In genomic region chr2:85954918-85955420, GRCh38 we compare ENCODE assay signal across 22 cellular contexts.
DNase-seq lines count a peak whose midpoint lies in the region; ATAC-seq, FAIRE-seq and TF ChIP-seq lines count a peak whose summit lies in the region.
"Had no signal": no experiment of that assay in that cellular context is flagged by ENCODE, and none has a peak within 500 bp of the region (broad histone marks: within the 10 kb centered on the region; RNA-seq: fewer than 3 reads in every experiment).

No MANE protein-coding gene starts in this region.

- ATAC-seq in A549, result peak in 1 of 2 experiments; percentile 38; a peak in 3 of 6 replicates
- peak; percentile 73 for ATAC-seq in mucosa of descending colon
- ATAC-seq: activated CD8-positive, alpha-beta T cell treated with anti-CD3 and anti-CD28 coated beads, Interleukin-2, amount 10 ng/mL, durations not matched to agents 7 days and 5 days; activated T-helper 17 cell treated with anti-CD3 and anti-CD28 coated beads, Interleukin-2, amount 50 U/mL, for 72 hours; heart left ventricle; natural killer cell; right cardiac atrium; stimulated activated naive B cell treated with anti-CD40 and anti-IgM and Interleukin-4, amounts not matched to agents 10 μg/mL and 1 μg/mL and 100 μg/mL, for 72 hours had no signal

- no peak for TF ChIP-seq RAD21 in A549 (conservative IDR thresholded peaks at IDR 0.05 in 1 of 2, IDR thresholded peaks at IDR 0.05 in 1 of 2)

- intact Hi-C loops in mucosa of descending colon (cut with DNase I, micrococcal nuclease), result no loop called here
- intact Hi-C loops in sigmoid colon (cut with DNase I), result no loop called here

- H3K4me2 ChIP-seq in A549, result peak overlapping the region; percentile 56

- H3K36me3 ChIP-seq in bronchial epithelial cell (ENCODE audit: control insufficient read depth, insufficient read depth, low read length) (no peaks in the 10 kb centered on the region), mucosa of descending colon (ENCODE audit: low read depth) (no peaks in the 10 kb centered on the region), sigmoid colon (no peaks in the 10 kb centered on the region)
- H3K36me3 ChIP-seq: colonic mucosa, HAP-1, heart left ventricle had no signal

- CTCF ChIA-PET in A549 (lab: Yijun Ruan, JAX), result interaction anchor here (0.7 to 1.5 kb wide), 3 partner anchors 59 to 67 kb away, joined by 3 to 4 read pairs (median 4); no protein-coding TSS in a partner anchor

- no peak for TF ChIP-seq CTCF in A549 (IDR thresholded peaks at IDR 0.05)
- TF ChIP-seq CTCF in bronchial epithelial cell (IDR thresholded peaks at IDR 0.05; ENCODE audit: insufficient read depth, low read length, severe bottlenecking), result no peak
- TF ChIP-seq CTCF in mucosa of descending colon (IDR thresholded peaks at IDR 0.05), result no peak
- TF ChIP-seq CTCF in sigmoid colon (IDR thresholded peaks at IDR 0.05), result no peak
- no peak for TF ChIP-seq CTCF in GM13976 (IDR thresholded peaks at IDR 0.05; ENCODE audit: borderline replicate concordance, control extremely low read depth, extremely low read depth, insufficient read depth, missing control alignments)

- TF ChIP-seq POLR2A in A549 (IDR thresholded peaks at IDR 0.05; ENCODE audit: low read length), result no peak
- no peak for TF ChIP-seq POLR2A in sigmoid colon (IDR thresholded peaks at IDR 0.05)
- no peak for TF ChIP-seq POLR2A in erythroblast (IDR thresholded peaks at IDR 0.05; ENCODE audit: low read length)

- H3K27me3 ChIP-seq in bronchial epithelial cell (ENCODE audit: control insufficient read depth, insufficient read depth, low read length), result no peaks in the 10 kb centered on the region
- H3K27me3 ChIP-seq in sigmoid colon, result no peaks in the 10 kb centered on the region
- H3K27me3 ChIP-seq: colonic mucosa had no signal

- in situ Hi-C loops in GM13976 (cut with MboI; ENCODE audit: low sequenced_read_pairs, unreplicated experiment), result no loop called here

- WGBS in A549 (ENCODE audit: missing lambda C conversion rate), result 34% methylated on average over 5 of the region's 5 CpGs
- 15 to 55% methylated on average over 5 of the region's 5 CpGs for WGBS in sigmoid colon, 2 donors

- POLR2A ChIA-PET in A549 (lab: Yijun Ruan, JAX), result no interaction called here

- peak overlapping the region; percentile 64 to 76 for H3K27ac ChIP-seq in A549
- H3K27ac ChIP-seq in sigmoid colon, result no peak overlapping the region
- H3K27ac ChIP-seq: colonic mucosa, heart left ventricle had no signal

- H3K4me1 ChIP-seq in A549 (peaks cover 54% of the 10 kb centered on the region), mucosa of descending colon (ENCODE audit: low read depth) (peaks cover 6% of the 10 kb centered on the region), sigmoid colon (no peaks in the 10 kb centered on the region)
- H3K4me1 ChIP-seq: colonic mucosa had no signal

- FAIRE-seq in A549 (lab: Jason Lieb, UNC) (no peak), bronchial epithelial cell (lab: Jason Lieb, UNC) (no peak)
- FAIRE-seq: TTC549 had no signal

- DNase-seq in A549 (ENCODE audit: low read depth in 1 of 2, low spot score in 1 of 2) (peak in 1 of 2 experiments; percentile 51), HT-29 (ENCODE audit: low spot score) (peak; percentile 66), bronchial epithelial cell (ENCODE audit: low read depth) (peak; percentile 95), mucosa of descending colon (peak in 1 of 3 donors; percentile 11), sigmoid colon (no peak), GM13976 (ENCODE audit: low spot score) (no peak), erythroblast (lab: John Stamatoyannopoulos, UW) (no peak), NOMO-1 treated with DMSO at 0.1 percent for 48 hours (lab: John Stamatoyannopoulos, UW; ENCODE audit: unreplicated experiment) (no peak)
- DNase-seq: activated CD8-positive, alpha-beta T cell treated with anti-CD3 and anti-CD28 coated beads, Interleukin-2, amount 10 ng/mL, durations not matched to agents 7 days and 5 days; colonic mucosa; DND-41; heart left ventricle; KBM-7; kidney glomerular epithelial cell; natural killer cell; NCI-H187 treated with DMSO at 0.1 percent for 48 hours; right cardiac atrium; stimulated activated CD4-positive, alpha-beta T cell treated with anti-CD3 and anti-CD28 coated beads, Interleukin-4, amount 100 ng/mL, for 4 hours; stimulated activated naive B cell treated with anti-CD40 and anti-IgM and Interleukin-4, amounts not matched to agents 10 μg/mL and 1 μg/mL and 100 μg/mL, for 72 hours had no signal

- no peak overlapping the region for H3K4me3 ChIP-seq in A549
- H3K4me3 ChIP-seq in bronchial epithelial cell (ENCODE audit: low read depth, low read length), result no peak overlapping the region
- no peak overlapping the region for H3K4me3 ChIP-seq in mucosa of descending colon
- no peak overlapping the region for H3K4me3 ChIP-seq in sigmoid colon
- H3K4me3 ChIP-seq: colonic mucosa, HAP-1, heart left ventricle had no signal

- H3K9me3 ChIP-seq in A549 (no peaks in the 10 kb centered on the region), mucosa of descending colon (no peaks in the 10 kb centered on the region), sigmoid colon (no peaks in the 10 kb centered on the region)
- H3K9me3 ChIP-seq: colonic mucosa, HAP-1, heart left ventricle had no signal

- TF ChIP-seq EP300 in A549 (IDR thresholded peaks at IDR 0.05), result no peak
- no peak for TF ChIP-seq EP300 in sigmoid colon (IDR thresholded peaks at IDR 0.05)

TF ChIP-seq in A549, 52 proteins besides CTCF, POLR2A, EP300 and RAD21:
- no peak for TF ChIP-seq ZNF302 (CRISPR knock-in tag; IDR thresholded peaks at IDR 0.05)
- TF ChIP-seq HOXB13 (CRISPR knock-in tag; IDR thresholded peaks at IDR 0.05; ENCODE audit: low read depth), result peak; percentile 50; the same call in 1 of the 2 replicates
- TF ChIP-seq NR3C1 (IDR thresholded peaks at IDR 0.05), result no peak
- TF ChIP-seq FOSB (CRISPR knock-in tag; IDR thresholded peaks at IDR 0.05), result no peak

Comparison
In these comparisons a context has a peak if more than half of its experiments do, and no peak if none do; other contexts are left out.
1. DNase-seq: peak in HT-29 (single experiment) and bronchial epithelial cell (single experiment); none in sigmoid colon (single experiment), GM13976 (single experiment), erythroblast (0 of 2) and NOMO-1 treated with DMSO at 0.1 percent for 48 hours (single experiment).
2. H3K27ac ChIP-seq: peak in A549 (2 of 2); none in sigmoid colon (0 of 4).